8 cellular contexts compared by ENCODE assay signal in the genomic region with DNA sequence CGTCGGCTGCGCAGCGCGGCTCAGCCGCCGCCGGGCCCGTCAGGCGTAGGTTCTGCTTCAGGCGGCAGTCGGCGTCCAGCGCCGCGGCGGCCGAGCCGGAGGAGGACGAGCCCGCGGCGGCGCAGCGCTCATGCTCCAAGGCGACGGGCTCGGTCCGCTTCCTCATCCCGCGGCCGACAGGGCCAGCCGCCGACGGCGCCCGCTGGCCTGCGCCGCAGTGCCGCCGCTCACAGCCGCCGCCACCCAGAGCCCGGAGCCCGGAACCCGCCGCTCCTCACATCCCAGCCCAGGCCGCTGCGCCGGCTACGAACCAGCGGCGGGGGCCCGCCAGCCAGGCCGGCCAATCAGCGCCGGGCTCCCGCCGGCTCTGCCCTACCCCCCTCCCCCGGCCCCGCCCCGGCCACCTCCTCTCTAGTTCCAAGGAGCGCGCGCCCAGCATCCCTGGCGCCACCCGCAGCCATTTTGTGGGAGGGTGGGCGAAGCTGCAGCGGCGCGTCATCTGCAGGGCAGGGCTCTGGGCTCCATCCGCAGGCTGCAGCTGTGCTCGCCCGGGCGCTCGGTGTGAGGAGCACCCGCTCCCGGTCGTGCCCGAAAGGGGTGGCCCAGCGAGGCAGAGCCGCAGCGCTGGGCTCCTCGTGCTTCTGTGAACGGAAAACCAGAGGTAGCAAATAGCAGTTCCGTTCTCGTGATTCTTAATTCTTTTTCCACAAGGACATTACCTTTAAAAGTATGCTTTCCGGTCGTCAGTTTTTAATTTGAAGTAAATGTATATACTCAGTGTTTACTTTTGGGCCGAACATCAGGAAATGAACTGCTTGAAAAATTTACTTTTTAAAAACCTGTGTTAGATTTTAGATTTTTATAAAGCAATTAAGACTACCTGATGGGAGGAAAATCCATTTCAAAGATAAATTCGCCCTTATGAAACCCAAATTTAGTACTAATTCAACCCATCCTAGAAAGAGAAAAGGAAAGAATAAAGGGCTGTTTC. TPM values are rescaled to one million over a fixed set of nuclear protein-coding genes. Genes with fewer than 3 reads are reported as not detected.
DNase-seq lines count a peak whose midpoint lies in the region; ATAC-seq lines count a peak whose summit lies in the region.

Gene ABHD12, minus strand, starts transcription at position 298 of the 991 bp plus-strand sequence. Its CDS starts 132 bp downstream, at position 166.

- H3K27me3 Mint-ChIP-seq in activated T-helper 1 cell treated with anti-CD3 and anti-CD28 coated beads, Interleukin-12 subunit alpha, Interleukin-12 subunit beta, Interleukin-2, Interleukin-4 antibody, amounts not matched to agents 30 ng/mL and 10 ng/mL and 1 ng/mL, durations not matched to agents 14 hours and 24 hours and 36 hours (ENCODE audit: insufficient read depth), result peaks cover 6% of the 10 kb centered on the region
- H3K27me3 Mint-ChIP-seq in naive B cell, result no peaks in the 10 kb centered on the region

- peaks cover 8% of the 10 kb centered on the region for H3K36me3 Mint-ChIP-seq in activated T-helper 1 cell treated with anti-CD3 and anti-CD28 coated beads, Interleukin-12 subunit alpha, Interleukin-12 subunit beta, Interleukin-2, Interleukin-4 antibody, amounts not matched to agents 30 ng/mL and 10 ng/mL and 1 ng/mL, durations not matched to agents 14 hours and 24 hours and 36 hours (ENCODE audit: low read depth)
- peaks cover 0 to 8% of the 10 kb centered on the region in 2 donors for H3K36me3 Mint-ChIP-seq in naive B cell
- peaks cover 11% of the 10 kb centered on the region for H3K36me3 Mint-ChIP-seq in stimulated activated effector memory CD8-positive, alpha-beta T cell treated with anti-CD3 and anti-CD28 coated beads, Interleukin-12 subunit alpha, Interleukin-12 subunit beta, amount 100 ng/mL, for 72 hours

- peak within 1 kb of the TSS; percentile 88 for H3K27ac Mint-ChIP-seq in activated T-helper 1 cell treated with anti-CD3 and anti-CD28 coated beads, Interleukin-12 subunit alpha, Interleukin-12 subunit beta, Interleukin-2, Interleukin-4 antibody, amounts not matched to agents 30 ng/mL and 10 ng/mL and 1 ng/mL, durations not matched to agents 14 hours and 24 hours and 36 hours
- H3K27ac Mint-ChIP-seq in naive B cell, result peak within 1 kb of the TSS; percentile 54 to 92 (median 73)
- H3K27ac Mint-ChIP-seq in stimulated activated effector memory CD8-positive, alpha-beta T cell treated with anti-CD3 and anti-CD28 coated beads, Interleukin-12 subunit alpha, Interleukin-12 subunit beta, amount 100 ng/mL, for 72 hours, result peak within 1 kb of the TSS; percentile 85

- peak within 1 kb of the TSS; percentile 90 for H3K4me3 Mint-ChIP-seq in activated T-helper 1 cell treated with anti-CD3 and anti-CD28 coated beads, Interleukin-12 subunit alpha, Interleukin-12 subunit beta, Interleukin-2, Interleukin-4 antibody, amounts not matched to agents 30 ng/mL and 10 ng/mL and 1 ng/mL, durations not matched to agents 14 hours and 24 hours and 36 hours
- H3K4me3 Mint-ChIP-seq in naive B cell, result peak within 1 kb of the TSS; percentile 82 to 93 (median 89)
- peak within 1 kb of the TSS; percentile 79 for H3K4me3 Mint-ChIP-seq in stimulated activated effector memory CD8-positive, alpha-beta T cell treated with anti-CD3 and anti-CD28 coated beads, Interleukin-12 subunit alpha, Interleukin-12 subunit beta, amount 100 ng/mL, for 72 hours

- intact Hi-C loops in activated T-helper 1 cell treated with anti-CD3 and anti-CD28 coated beads, Interleukin-12 subunit alpha, Interleukin-12 subunit beta, Interleukin-2, Interleukin-4 antibody, amounts not matched to agents 30 ng/mL and 10 ng/mL and 1 ng/mL, durations not matched to agents 14 hours and 24 hours and 36 hours (cut with micrococcal nuclease), result loop anchor here (1.0 to 5.0 kb wide), 11 partner anchors 16 to 444 kb away; partner anchors contain the start of genes ACSS1, APMAP, CST7 and ENTPD6

- peak; percentile 97 for DNase-seq in EH (ENCODE audit: low read depth)
- peak; percentile 96 for DNase-seq in GOT3 (lab: John Stamatoyannopoulos, UW)
- peak; percentile 97 for DNase-seq in LHCN-M2 (ENCODE audit: low read depth)
- peak; percentile 99 for DNase-seq in RPMI7951 (ENCODE audit: low read depth)
- peak; percentile 93 for DNase-seq in activated T-helper 1 cell treated with anti-CD3 and anti-CD28 coated beads, Interleukin-12 subunit alpha, Interleukin-12 subunit beta, Interleukin-2, Interleukin-4 antibody, amounts not matched to agents 30 ng/mL and 10 ng/mL and 1 ng/mL, durations not matched to agents 14 hours and 24 hours and 36 hours (ENCODE audit: low spot score)
- DNase-seq in fibroblast of gingiva (ENCODE audit: low read depth), result peak; percentile 96
- peak; percentile 91 for DNase-seq in naive B cell
- peak; percentile 83 to 95 for DNase-seq in stimulated activated effector memory CD8-positive, alpha-beta T cell treated with anti-CD3 and anti-CD28 coated beads, Interleukin-12 subunit alpha, Interleukin-12 subunit beta, amount 100 ng/mL, for 72 hours (ENCODE audit: low spot score in 2 of 2)

- peak; percentile 88 to 93 for ATAC-seq in naive B cell (ENCODE audit: low read depth in 2 of 2)
- ATAC-seq in stimulated activated effector memory CD8-positive, alpha-beta T cell treated with anti-CD3 and anti-CD28 coated beads, Interleukin-12 subunit alpha, Interleukin-12 subunit beta, amount 100 ng/mL, for 72 hours, result peak; percentile 97

- H3K4me1 Mint-ChIP-seq in activated T-helper 1 cell treated with anti-CD3 and anti-CD28 coated beads, Interleukin-12 subunit alpha, Interleukin-12 subunit beta, Interleukin-2, Interleukin-4 antibody, amounts not matched to agents 30 ng/mL and 10 ng/mL and 1 ng/mL, durations not matched to agents 14 hours and 24 hours and 36 hours (ENCODE audit: low read depth), result peaks cover 18% of the 10 kb centered on the region
- H3K4me1 Mint-ChIP-seq in naive B cell, result peaks cover 8 to 11% (median 10%) of the 10 kb centered on the region in 3 donors
- peaks cover 13% of the 10 kb centered on the region for H3K4me1 Mint-ChIP-seq in stimulated activated effector memory CD8-positive, alpha-beta T cell treated with anti-CD3 and anti-CD28 coated beads, Interleukin-12 subunit alpha, Interleukin-12 subunit beta, amount 100 ng/mL, for 72 hours

- no peaks in the 10 kb centered on the region for H3K9me3 Mint-ChIP-seq in activated T-helper 1 cell treated with anti-CD3 and anti-CD28 coated beads, Interleukin-12 subunit alpha, Interleukin-12 subunit beta, Interleukin-2, Interleukin-4 antibody, amounts not matched to agents 30 ng/mL and 10 ng/mL and 1 ng/mL, durations not matched to agents 14 hours and 24 hours and 36 hours
- no peaks in the 10 kb centered on the region for H3K9me3 Mint-ChIP-seq in naive B cell
- no peaks in the 10 kb centered on the region for H3K9me3 Mint-ChIP-seq in stimulated activated effector memory CD8-positive, alpha-beta T cell treated with anti-CD3 and anti-CD28 coated beads, Interleukin-12 subunit alpha, Interleukin-12 subunit beta, amount 100 ng/mL, for 72 hours

RNA-seq across cellular contexts. Expression of gene ABHD12, which starts in this region (rescaled TPM):
- total RNA-seq in LHCN-M2 (2014; rRNA removed), result 47.8 and 48.8 TPM in 2 replicates
- 70.1 TPM for polyA plus RNA-seq in LHCN-M2 (2012)
- 65.9 and 78.9 TPM in 2 replicates for total RNA-seq in RPMI7951 (2014; rRNA removed; shearing (Covaris generic))
- 37.0 and 37.6 TPM in 2 replicates for total RNA-seq in activated T-helper 1 cell treated with anti-CD3 and anti-CD28 coated beads, Interleukin-12 subunit alpha, Interleukin-12 subunit beta, Interleukin-2, Interleukin-4 antibody, amounts not matched to agents 30 ng/mL and 10 ng/mL and 1 ng/mL, durations not matched to agents 14 hours and 24 hours and 36 hours
- polyA plus RNA-seq in naive B cell (ENCODE audit: low read depth in 6 of 6), result 10 to 100 TPM; 15.7 to 23.1 (median 20.3) TPM

Comparison
In these comparisons a context has a peak if more than half of its experiments do, and no peak if none do; other contexts are left out.
1. Peak in every context shown above with its lines: DNase-seq and ATAC-seq.